Comparison of ENCODE assay signal across 1 cellular context in the genomic region with DNA sequence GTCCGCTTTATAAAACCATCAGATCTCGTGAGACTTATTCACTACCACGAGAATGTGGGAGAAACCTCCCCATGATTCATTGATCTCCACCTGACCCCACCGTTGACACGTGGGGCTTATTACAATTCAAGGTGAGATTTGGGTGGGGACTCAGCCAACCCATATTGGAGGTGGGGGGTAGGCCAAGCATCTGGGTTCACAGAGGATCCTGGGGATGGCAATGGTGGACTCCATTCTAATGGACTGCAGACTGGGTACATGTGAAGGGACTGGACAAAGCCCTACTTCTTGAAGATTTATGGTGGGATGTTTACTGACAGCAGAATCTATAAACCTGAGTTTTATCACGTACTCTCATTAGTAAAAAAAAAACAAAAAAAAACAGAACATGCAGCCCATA.
TF ChIP-seq lines count a peak whose summit lies in the region.

No MANE protein-coding gene starts in this region.

TF ChIP-seq in K562, 482 proteins besides CTCF, POLR2A, EP300 and RAD21:
- TF ChIP-seq NRF1 (conservative IDR thresholded peaks at IDR 0.05 in 1 of 2, IDR thresholded peaks at IDR 0.05 in 1 of 2) (no peak), TARDBP (IDR thresholded peaks at IDR 0.05) (no peak), STAT6 (CRISPR knock-in tag; IDR thresholded peaks at IDR 0.05) (0 out of 2 replicates have a peak, but pooled peaks have one; percentile 15), PPARD (CRISPR knock-in tag; IDR thresholded peaks at IDR 0.05) (no peak)
